Comparison of ENCODE assay signal across 19 cellular contexts in the genomic region with DNA sequence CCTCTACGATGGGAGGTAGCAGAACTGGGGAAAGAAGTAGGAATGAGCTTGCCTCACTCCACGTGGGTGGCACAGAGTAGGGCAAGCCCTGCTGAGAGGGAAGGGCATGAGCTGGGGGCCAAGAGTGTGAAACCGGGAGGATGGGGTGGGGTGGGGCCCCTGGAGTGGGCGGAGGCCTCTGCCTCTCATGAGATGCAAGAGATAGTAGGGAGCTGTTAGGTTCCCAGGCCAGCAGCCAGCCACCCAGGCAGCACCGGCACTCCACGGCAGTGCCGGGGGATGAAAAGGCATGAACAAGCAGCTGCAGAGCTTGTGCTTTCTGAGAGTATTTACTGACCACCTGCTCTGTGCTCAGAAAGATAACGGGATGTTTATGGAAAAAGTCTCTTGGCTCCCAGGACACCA. TPM values are rescaled to one million over a fixed set of nuclear protein-coding genes. Genes with fewer than 3 reads are reported as not detected.
A peak's percentile ranks its signal among the peaks of the same experiment; 100 is the strongest.
DNase-seq lines count a peak whose midpoint lies in the region; ATAC-seq and TF ChIP-seq lines count a peak whose summit lies in the region.
"Had no signal": no experiment of that assay in that cellular context is flagged by ENCODE, and none has a peak within 500 bp of the region (broad histone marks: within the 10 kb centered on the region; RNA-seq: fewer than 3 reads in every experiment).

No MANE protein-coding gene starts in this region.

- H3F3A ChIP-seq in GM23338 (replicated peaks; ENCODE audit: low read depth) = no peaks in the 10 kb centered on the region

- H3K4me2 ChIP-seq in GM23338 = no peak overlapping the region

- H3K4me3 ChIP-seq in Panc1 (ENCODE audit: low read depth in 2 of 2, low read length in 2 of 2) (no peak overlapping the region), fibroblast of villous mesenchyme (ENCODE audit: low read depth, low read length) (no peak overlapping the region), GM23338 (no peak overlapping the region)
- H3K4me3 ChIP-seq: PC-9 had no signal

- no peaks in the 10 kb centered on the region for H3K9me3 ChIP-seq in Panc1 (ENCODE audit: control insufficient read depth, insufficient read depth, low read depth, low read length)

- H3K27me3 ChIP-seq in Panc1 (ENCODE audit: control insufficient read depth, insufficient read depth, low read length) (no peaks in the 10 kb centered on the region), GM23338 (ENCODE audit: insufficient read depth) (no peaks in the 10 kb centered on the region)

- no peaks in the 10 kb centered on the region for H3K9me3 Mint-ChIP-seq in activated naive CD4-positive, alpha-beta T cell treated with anti-CD3 and anti-CD28 coated beads, Interleukin-2, amount 50 U/mL, for 24 hours
- H3K9me3 Mint-ChIP-seq in stimulated activated memory B cell treated with anti-CD40 and anti-IgM and Interleukin-4, amounts not matched to agents 10 μg/mL and 1 μg/mL and 100 μg/mL, for 72 hours = no peaks in the 10 kb centered on the region
- H3K9me3 Mint-ChIP-seq in GM23338 = no peaks in the 10 kb centered on the region
- H3K9me3 Mint-ChIP-seq: CD4-positive, CD25-positive, alpha-beta regulatory T cell had no signal

- in situ Hi-C loops in Panc1 (cut with HindIII; ENCODE audit: low pct_unique_long_range_greater_than_20kb, low sequenced_read_pairs) = no loop called here

- ATAC-seq in Panc1 = peak; percentile 34; the same call in 1 of the 2 replicates
- no peak for ATAC-seq in stimulated activated memory B cell treated with anti-CD40 and anti-IgM and Interleukin-4, amounts not matched to agents 10 μg/mL and 1 μg/mL and 100 μg/mL, for 72 hours
- ATAC-seq in GM23338 = no peak
- ATAC-seq: HepG2, SK-N-SH treated with all-trans-retinoic acid at 6 μM for 48 hours had no signal

- H2AFZ ChIP-seq in GM23338 = no peak overlapping the region
- H2AFZ ChIP-seq: PC-9 had no signal

- POLR2A ChIA-PET in Panc1 (lab: Charles Lee) = interaction anchor here (0.6 kb wide), 1 partner anchor 356 kb away, joined by 3 read pairs; no protein-coding TSS in a partner anchor

- peak overlapping the region; percentile 36 for H3K27ac Mint-ChIP-seq in activated naive CD4-positive, alpha-beta T cell treated with anti-CD3 and anti-CD28 coated beads, Interleukin-2, amount 50 U/mL, for 24 hours
- peak overlapping the region; percentile 18 for H3K27ac Mint-ChIP-seq in stimulated activated memory B cell treated with anti-CD40 and anti-IgM and Interleukin-4, amounts not matched to agents 10 μg/mL and 1 μg/mL and 100 μg/mL, for 72 hours
- no peak overlapping the region for H3K27ac Mint-ChIP-seq in GM23338

- H3K36me3 Mint-ChIP-seq in activated naive CD4-positive, alpha-beta T cell treated with anti-CD3 and anti-CD28 coated beads, Interleukin-2, amount 50 U/mL, for 24 hours = no peaks in the 10 kb centered on the region
- no peaks in the 10 kb centered on the region for H3K36me3 Mint-ChIP-seq in stimulated activated memory B cell treated with anti-CD40 and anti-IgM and Interleukin-4, amounts not matched to agents 10 μg/mL and 1 μg/mL and 100 μg/mL, for 72 hours
- H3K36me3 Mint-ChIP-seq in GM23338 (ENCODE audit: low read depth) = no peaks in the 10 kb centered on the region
- H3K36me3 Mint-ChIP-seq: CD4-positive, CD25-positive, alpha-beta regulatory T cell had no signal

- DNase-seq in activated naive CD4-positive, alpha-beta T cell treated with Interleukin-2 at 50 U/mL for 16 hours = no peak
- DNase-seq in Panc1 (ENCODE audit: low read depth, low spot score) = no peak
- DNase-seq in fibroblast of villous mesenchyme (ENCODE audit: low read depth) = peak; percentile 22
- no peak for DNase-seq in GM23338 (ENCODE audit: low spot score)
- DNase-seq in NCI-H1092 treated with DMSO at 0.1 percent for 48 hours (lab: John Stamatoyannopoulos, UW) = no peak
- DNase-seq in stimulated activated naive CD4-positive, alpha-beta T cell treated with Interleukin-2 at 50 U/mL for 16 hours (lab: John Stamatoyannopoulos, UW) = no peak
- DNase-seq: CD4-positive, CD25-positive, alpha-beta regulatory T cell; Karpas-422; MM.1S; NCI-H1436; NCI-H2029 treated with DMSO at 0.1 percent for 48 hours; NCI-H69; PC-9 had no signal

- CTCF ChIA-PET in Panc1 (lab: Charles Lee) = no interaction called here

- H4K20me1 ChIP-seq in GM23338 (replicated peaks; ENCODE audit: insufficient read depth) = no peaks in the 10 kb centered on the region; the same call in 1 of the 2 replicates

- H3K27me3 Mint-ChIP-seq in activated naive CD4-positive, alpha-beta T cell treated with anti-CD3 and anti-CD28 coated beads, Interleukin-2, amount 50 U/mL, for 24 hours = no peaks in the 10 kb centered on the region
- H3K27me3 Mint-ChIP-seq in stimulated activated memory B cell treated with anti-CD40 and anti-IgM and Interleukin-4, amounts not matched to agents 10 μg/mL and 1 μg/mL and 100 μg/mL, for 72 hours = peaks cover 48% of the 10 kb centered on the region
- peaks cover 8% of the 10 kb centered on the region for H3K27me3 Mint-ChIP-seq in GM23338 (ENCODE audit: insufficient read depth, low read depth, poor library complexity)

- no peaks in the 10 kb centered on the region for H3K4me1 Mint-ChIP-seq in activated naive CD4-positive, alpha-beta T cell treated with anti-CD3 and anti-CD28 coated beads, Interleukin-2, amount 50 U/mL, for 24 hours
- H3K4me1 Mint-ChIP-seq in stimulated activated memory B cell treated with anti-CD40 and anti-IgM and Interleukin-4, amounts not matched to agents 10 μg/mL and 1 μg/mL and 100 μg/mL, for 72 hours = peaks cover 6% of the 10 kb centered on the region
- H3K4me1 Mint-ChIP-seq in GM23338 = peaks cover 23% of the 10 kb centered on the region

- H3K79me2 ChIP-seq in GM23338 (replicated peaks; ENCODE audit: insufficient read depth) = no peaks in the 10 kb centered on the region

- BruUV-seq in Panc1 (replicated peaks; lab: Mats Ljungman, UMichigan) = no TSS peak

- no peak for TF ChIP-seq CTCF in Panc1 (IDR thresholded peaks at IDR 0.05)
- no peak for TF ChIP-seq CTCF in fibroblast of villous mesenchyme (IDR thresholded peaks at IDR 0.05; ENCODE audit: insufficient read depth, low read depth, low read length)
- no peak for TF ChIP-seq CTCF in GM23338 (conservative IDR thresholded peaks at IDR 0.05; ENCODE audit: low read depth in 2 of 2)

- H3K36me3 ChIP-seq in Panc1 (ENCODE audit: control insufficient read depth, insufficient read depth, low read length) (no peaks in the 10 kb centered on the region), GM23338 (ENCODE audit: insufficient read depth) (no peaks in the 10 kb centered on the region)

- H3K9me2 ChIP-seq in GM23338 (ENCODE audit: insufficient read depth) = no peaks in the 10 kb centered on the region

- no peak overlapping the region for H3K4me3 Mint-ChIP-seq in activated naive CD4-positive, alpha-beta T cell treated with anti-CD3 and anti-CD28 coated beads, Interleukin-2, amount 50 U/mL, for 24 hours
- no peak overlapping the region for H3K4me3 Mint-ChIP-seq in stimulated activated memory B cell treated with anti-CD40 and anti-IgM and Interleukin-4, amounts not matched to agents 10 μg/mL and 1 μg/mL and 100 μg/mL, for 72 hours
- H3K4me3 Mint-ChIP-seq in GM23338 = no peak overlapping the region
- H3K4me3 Mint-ChIP-seq: CD4-positive, CD25-positive, alpha-beta regulatory T cell had no signal

- H3K27ac ChIP-seq in Panc1 (ENCODE audit: low read length) (no peak overlapping the region), GM23338 (ENCODE audit: low read depth) (no peak overlapping the region)

- no peaks in the 10 kb centered on the region for H3K4me1 ChIP-seq in Panc1 (ENCODE audit: control insufficient read depth, insufficient read depth, low read length)
- H3K4me1 ChIP-seq in GM23338 (ENCODE audit: insufficient read depth) = no peaks in the 10 kb centered on the region

- intact Hi-C loops in Panc1 (cut with micrococcal nuclease; ENCODE audit: unreplicated experiment) = no loop called here

TF ChIP-seq in GM23338, 12 proteins besides CTCF, POLR2A, EP300 and RAD21 (continues in another document):
- no peak for TF ChIP-seq CREB1 (CRISPR knock-in tag; IDR thresholded peaks at IDR 0.05; ENCODE audit: low read depth)
- no peak for TF ChIP-seq EZH2phosphoT487 (IDR thresholded peaks at IDR 0.05; ENCODE audit: unreplicated experiment)
- TF ChIP-seq NANOG (IDR thresholded peaks at IDR 0.05; ENCODE audit: borderline replicate concordance) = no peak
- no peak for TF ChIP-seq JUNB (IDR thresholded peaks at IDR 0.05; ENCODE audit: unreplicated experiment)
- TF ChIP-seq STAT1 (IDR thresholded peaks at IDR 0.05; ENCODE audit: unreplicated experiment) = no peak

RNA-seq across cellular contexts. Expression of gene PLA2G4E, which starts 24.4 kb away (rescaled TPM):
- not detected for total RNA-seq in Panc1 (2021; ENCODE audit: unreplicated experiment)
- polyA plus RNA-seq in Panc1 (2012; ENCODE audit: insufficient read length) = not detected
- total RNA-seq in fibroblast of villous mesenchyme = not detected in 2 replicates
- total RNA-seq in GM23338 (2014; rRNA removed; shearing (Covaris generic)) = not detected in 2 replicates
- polyA plus RNA-seq in GM23338 (2016; fragmentation: Nextera tagmentation; extraction: Ambion mirVana) = not detected in 2 replicates
- total RNA-seq: A673; CD4-positive, CD25-positive, alpha-beta regulatory T cell; H4; HepG2; PC-9 had no signal
- polyA plus RNA-seq: CD4-positive, CD25-positive, alpha-beta regulatory T cell; HepG2 had no signal

RNA-seq across cellular contexts. Expression of gene PLA2G4D, which starts 49.1 kb away (rescaled TPM):
- not detected for total RNA-seq in Panc1 (2021; ENCODE audit: unreplicated experiment)
- not detected for polyA plus RNA-seq in Panc1 (2012; ENCODE audit: insufficient read length)
- not detected in 2 replicates for total RNA-seq in fibroblast of villous mesenchyme
- 0.07 TPM in 1 of 2 replicates, not detected in the other for total RNA-seq in GM23338 (2014; rRNA removed; shearing (Covaris generic))
- 0.15 TPM in 1 of 2 replicates, not detected in the other for polyA plus RNA-seq in GM23338 (2016; fragmentation: Nextera tagmentation; extraction: Ambion mirVana)
- total RNA-seq: A673; CD4-positive, CD25-positive, alpha-beta regulatory T cell; H4 had no signal
- polyA plus RNA-seq: CD4-positive, CD25-positive, alpha-beta regulatory T cell had no signal
